2 cellular contexts compared by ENCODE assay signal in genomic region chr16:82874251-82874650, GRCh38.
TF ChIP-seq lines count a peak whose summit lies in the region.

No MANE protein-coding gene starts in this region.

TF ChIP-seq in GM23338, 12 proteins besides CTCF, POLR2A, EP300 and RAD21:
- TF ChIP-seq, protein P1, sequence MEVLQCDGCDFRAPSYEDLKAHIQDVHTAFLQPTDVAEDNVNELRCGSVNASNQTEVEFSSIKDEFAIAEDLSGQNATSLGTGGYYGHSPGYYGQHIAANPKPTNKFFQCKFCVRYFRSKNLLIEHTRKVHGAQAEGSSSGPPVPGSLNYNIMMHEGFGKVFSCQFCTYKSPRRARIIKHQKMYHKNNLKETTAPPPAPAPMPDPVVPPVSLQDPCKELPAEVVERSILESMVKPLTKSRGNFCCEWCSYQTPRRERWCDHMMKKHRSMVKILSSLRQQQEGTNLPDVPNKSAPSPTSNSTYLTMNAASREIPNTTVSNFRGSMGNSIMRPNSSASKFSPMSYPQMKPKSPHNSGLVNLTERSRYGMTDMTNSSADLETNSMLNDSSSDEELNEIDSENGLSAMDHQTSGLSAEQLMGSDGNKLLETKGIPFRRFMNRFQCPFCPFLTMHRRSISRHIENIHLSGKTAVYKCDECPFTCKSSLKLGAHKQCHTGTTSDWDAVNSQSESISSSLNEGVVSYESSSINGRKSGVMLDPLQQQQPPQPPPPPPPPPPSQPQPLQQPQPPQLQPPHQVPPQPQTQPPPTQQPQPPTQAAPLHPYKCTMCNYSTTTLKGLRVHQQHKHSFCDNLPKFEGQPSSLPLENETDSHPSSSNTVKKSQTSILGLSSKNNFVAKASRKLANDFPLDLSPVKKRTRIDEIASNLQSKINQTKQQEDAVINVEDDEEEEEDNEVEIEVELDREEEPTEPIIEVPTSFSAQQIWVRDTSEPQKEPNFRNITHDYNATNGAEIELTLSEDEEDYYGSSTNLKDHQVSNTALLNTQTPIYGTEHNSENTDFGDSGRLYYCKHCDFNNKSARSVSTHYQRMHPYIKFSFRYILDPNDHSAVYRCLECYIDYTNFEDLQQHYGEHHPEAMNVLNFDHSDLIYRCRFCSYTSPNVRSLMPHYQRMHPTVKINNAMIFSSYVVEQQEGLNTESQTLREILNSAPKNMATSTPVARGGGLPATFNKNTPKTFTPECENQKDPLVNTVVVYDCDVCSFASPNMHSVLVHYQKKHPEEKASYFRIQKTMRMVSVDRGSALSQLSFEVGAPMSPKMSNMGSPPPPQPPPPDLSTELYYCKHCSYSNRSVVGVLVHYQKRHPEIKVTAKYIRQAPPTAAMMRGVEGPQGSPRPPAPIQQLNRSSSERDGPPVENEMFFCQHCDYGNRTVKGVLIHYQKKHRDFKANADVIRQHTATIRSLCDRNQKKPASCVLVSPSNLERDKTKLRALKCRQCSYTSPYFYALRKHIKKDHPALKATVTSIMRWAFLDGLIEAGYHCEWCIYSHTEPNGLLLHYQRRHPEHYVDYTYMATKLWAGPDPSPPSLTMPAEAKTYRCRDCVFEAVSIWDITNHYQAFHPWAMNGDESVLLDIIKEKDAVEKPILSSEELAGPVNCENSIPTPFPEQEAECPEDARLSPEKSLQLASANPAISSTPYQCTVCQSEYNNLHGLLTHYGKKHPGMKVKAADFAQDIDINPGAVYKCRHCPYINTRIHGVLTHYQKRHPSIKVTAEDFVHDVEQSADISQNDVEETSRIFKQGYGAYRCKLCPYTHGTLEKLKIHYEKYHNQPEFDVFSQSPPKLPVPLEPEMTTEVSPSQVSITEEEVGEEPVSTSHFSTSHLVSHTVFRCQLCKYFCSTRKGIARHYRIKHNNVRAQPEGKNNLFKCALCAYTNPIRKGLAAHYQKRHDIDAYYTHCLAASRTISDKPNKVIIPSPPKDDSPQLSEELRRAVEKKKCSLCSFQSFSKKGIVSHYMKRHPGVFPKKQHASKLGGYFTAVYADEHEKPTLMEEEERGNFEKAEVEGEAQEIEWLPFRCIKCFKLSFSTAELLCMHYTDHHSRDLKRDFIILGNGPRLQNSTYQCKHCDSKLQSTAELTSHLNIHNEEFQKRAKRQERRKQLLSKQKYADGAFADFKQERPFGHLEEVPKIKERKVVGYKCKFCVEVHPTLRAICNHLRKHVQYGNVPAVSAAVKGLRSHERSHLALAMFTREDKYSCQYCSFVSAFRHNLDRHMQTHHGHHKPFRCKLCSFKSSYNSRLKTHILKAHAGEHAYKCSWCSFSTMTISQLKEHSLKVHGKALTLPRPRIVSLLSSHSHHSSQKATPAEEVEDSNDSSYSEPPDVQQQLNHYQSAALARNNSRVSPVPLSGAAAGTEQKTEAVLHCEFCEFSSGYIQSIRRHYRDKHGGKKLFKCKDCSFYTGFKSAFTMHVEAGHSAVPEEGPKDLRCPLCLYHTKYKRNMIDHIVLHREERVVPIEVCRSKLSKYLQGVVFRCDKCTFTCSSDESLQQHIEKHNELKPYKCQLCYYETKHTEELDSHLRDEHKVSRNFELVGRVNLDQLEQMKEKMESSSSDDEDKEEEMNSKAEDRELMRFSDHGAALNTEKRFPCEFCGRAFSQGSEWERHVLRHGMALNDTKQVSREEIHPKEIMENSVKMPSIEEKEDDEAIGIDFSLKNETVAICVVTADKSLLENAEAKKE (CRISPR knock-in tag; IDR thresholded peaks at IDR 0.05), result no peak
- TF ChIP-seq, protein P2, sequence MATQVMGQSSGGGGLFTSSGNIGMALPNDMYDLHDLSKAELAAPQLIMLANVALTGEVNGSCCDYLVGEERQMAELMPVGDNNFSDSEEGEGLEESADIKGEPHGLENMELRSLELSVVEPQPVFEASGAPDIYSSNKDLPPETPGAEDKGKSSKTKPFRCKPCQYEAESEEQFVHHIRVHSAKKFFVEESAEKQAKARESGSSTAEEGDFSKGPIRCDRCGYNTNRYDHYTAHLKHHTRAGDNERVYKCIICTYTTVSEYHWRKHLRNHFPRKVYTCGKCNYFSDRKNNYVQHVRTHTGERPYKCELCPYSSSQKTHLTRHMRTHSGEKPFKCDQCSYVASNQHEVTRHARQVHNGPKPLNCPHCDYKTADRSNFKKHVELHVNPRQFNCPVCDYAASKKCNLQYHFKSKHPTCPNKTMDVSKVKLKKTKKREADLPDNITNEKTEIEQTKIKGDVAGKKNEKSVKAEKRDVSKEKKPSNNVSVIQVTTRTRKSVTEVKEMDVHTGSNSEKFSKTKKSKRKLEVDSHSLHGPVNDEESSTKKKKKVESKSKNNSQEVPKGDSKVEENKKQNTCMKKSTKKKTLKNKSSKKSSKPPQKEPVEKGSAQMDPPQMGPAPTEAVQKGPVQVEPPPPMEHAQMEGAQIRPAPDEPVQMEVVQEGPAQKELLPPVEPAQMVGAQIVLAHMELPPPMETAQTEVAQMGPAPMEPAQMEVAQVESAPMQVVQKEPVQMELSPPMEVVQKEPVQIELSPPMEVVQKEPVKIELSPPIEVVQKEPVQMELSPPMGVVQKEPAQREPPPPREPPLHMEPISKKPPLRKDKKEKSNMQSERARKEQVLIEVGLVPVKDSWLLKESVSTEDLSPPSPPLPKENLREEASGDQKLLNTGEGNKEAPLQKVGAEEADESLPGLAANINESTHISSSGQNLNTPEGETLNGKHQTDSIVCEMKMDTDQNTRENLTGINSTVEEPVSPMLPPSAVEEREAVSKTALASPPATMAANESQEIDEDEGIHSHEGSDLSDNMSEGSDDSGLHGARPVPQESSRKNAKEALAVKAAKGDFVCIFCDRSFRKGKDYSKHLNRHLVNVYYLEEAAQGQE (IDR thresholded peaks at IDR 0.05; ENCODE audit: unreplicated experiment), result no peak
- no peak for TF ChIP-seq NANOG (IDR thresholded peaks at IDR 0.05; ENCODE audit: borderline replicate concordance)
- TF ChIP-seq, protein P3, sequence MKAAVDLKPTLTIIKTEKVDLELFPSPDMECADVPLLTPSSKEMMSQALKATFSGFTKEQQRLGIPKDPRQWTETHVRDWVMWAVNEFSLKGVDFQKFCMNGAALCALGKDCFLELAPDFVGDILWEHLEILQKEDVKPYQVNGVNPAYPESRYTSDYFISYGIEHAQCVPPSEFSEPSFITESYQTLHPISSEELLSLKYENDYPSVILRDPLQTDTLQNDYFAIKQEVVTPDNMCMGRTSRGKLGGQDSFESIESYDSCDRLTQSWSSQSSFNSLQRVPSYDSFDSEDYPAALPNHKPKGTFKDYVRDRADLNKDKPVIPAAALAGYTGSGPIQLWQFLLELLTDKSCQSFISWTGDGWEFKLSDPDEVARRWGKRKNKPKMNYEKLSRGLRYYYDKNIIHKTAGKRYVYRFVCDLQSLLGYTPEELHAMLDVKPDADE (IDR thresholded peaks at IDR 0.05), result no peak
- TF ChIP-seq ZNF331 (CRISPR knock-in tag; IDR thresholded peaks at IDR 0.05; ENCODE audit: low read depth), result no peak
- TF ChIP-seq JUNB (IDR thresholded peaks at IDR 0.05; ENCODE audit: unreplicated experiment), result no peak
- TF ChIP-seq EZH2phosphoT487 (IDR thresholded peaks at IDR 0.05; ENCODE audit: unreplicated experiment), result no peak

TF ChIP-seq in IMR-90, 13 proteins besides CTCF, POLR2A, EP300 and RAD21:
- TF ChIP-seq NFE2L2 (IDR thresholded peaks at IDR 0.05; ENCODE audit: low read depth, low read length) (no peak), MAZ (IDR thresholded peaks at IDR 0.05; ENCODE audit: borderline replicate concordance, low read depth, low read length) (no peak), FOS (IDR thresholded peaks at IDR 0.05; ENCODE audit: low read depth, low read length) (no peak)
TF ChIP-seq in IMR-90: peak in this region for 0.
